Comparison of ENCODE assay signal across 13 cellular contexts in genomic region chr18:35159782-35160181, GRCh38.
DNase-seq lines count a peak whose midpoint lies in the region; ATAC-seq and TF ChIP-seq lines count a peak whose summit lies in the region.
"Had no signal": no experiment of that assay in that cellular context is flagged by ENCODE, and none has a peak within 500 bp of the region (broad histone marks: within the 10 kb centered on the region; RNA-seq: fewer than 3 reads in every experiment).

No MANE protein-coding gene starts in this region.

- ATAC-seq in GM18868 (IDR thresholded peaks at IDR 0.05; ENCODE audit: unreplicated experiment) (peak; percentile 78), HG02840 (IDR thresholded peaks at IDR 0.05; ENCODE audit: low FRiP score, unreplicated experiment) (peak; percentile 47)
- ATAC-seq: right cardiac atrium had no signal

- TF ChIP-seq POLR2A in NB4 (IDR thresholded peaks at IDR 0.05; ENCODE audit: extremely low read depth, insufficient read length), result no peak

- DNase-seq in NB4 (ENCODE audit: low read depth) (peak; percentile 21), epithelial cell of esophagus (ENCODE audit: low read depth) (peak; percentile 30), NCI-H128 (lab: John Stamatoyannopoulos, UW; ENCODE audit: unreplicated experiment) (no peak), T1000 (lab: John Stamatoyannopoulos, UW) (no peak), GM19240 (ENCODE audit: insufficient read length, low spot score) (no peak)
- DNase-seq: aorta, foreskin melanocyte, kidney glomerular epithelial cell, NCI-H1105 treated with DMSO at 0.1 percent for 48 hours, NCI-H526, right cardiac atrium had no signal

- TF ChIP-seq CTCF in NB4 (IDR thresholded peaks at IDR 0.05; ENCODE audit: low read depth, low read length), result no peak
- TF ChIP-seq CTCF in epithelial cell of esophagus (IDR thresholded peaks at IDR 0.05; ENCODE audit: insufficient read depth, low read depth, low read length, missing control alignments), result no peak

- H3K4me3 ChIP-seq in NB4 (ENCODE audit: low read depth, low read length) (no peak overlapping the region), epithelial cell of esophagus (ENCODE audit: low read length) (no peak overlapping the region)

Comparison
In these comparisons a context has a peak if more than half of its experiments do, and no peak if none do; other contexts are left out.
1. DNase-seq: peak in NB4 (single experiment) and epithelial cell of esophagus (single experiment); none in NCI-H128 (single experiment), T1000 (single experiment) and GM19240 (single experiment).